21 cellular contexts compared by ENCODE assay signal in genomic region chr7:149479554-149479953, GRCh38. TPM values are rescaled to one million over a fixed set of nuclear protein-coding genes. Genes with fewer than 3 reads are reported as not detected.
DNase-seq lines count a peak whose midpoint lies in the region; ATAC-seq, FAIRE-seq and TF ChIP-seq lines count a peak whose summit lies in the region.
"Had no signal": no experiment of that assay in that cellular context is flagged by ENCODE, and none has a peak within 500 bp of the region (broad histone marks: within the 10 kb centered on the region; RNA-seq: fewer than 3 reads in every experiment).

No MANE protein-coding gene starts in this region.

- H4K20me1 ChIP-seq in IMR-90 (ENCODE audit: insufficient read depth, low read length) (no peaks in the 10 kb centered on the region), endothelial cell of umbilical vein (replicated peaks; ENCODE audit: control insufficient read depth, extremely low read depth, insufficient read depth, low read length) (no peaks in the 10 kb centered on the region)

- H3K4me1 Mint-ChIP-seq in activated CD4-positive, alpha-beta T cell treated with anti-CD3 and anti-CD28 coated beads, Interleukin-2, amount 10 ng/mL, durations not matched to agents 7 days and 5 days: no peaks in the 10 kb centered on the region

- no CpG with 5 or more reads among the region's 1 CpG for WGBS in IMR-90 (ENCODE audit: extremely low coverage in 2 of 2, insufficient read length in 1 of 2), 2 experiments
- WGBS in spleen, 5 donors: 96 to 98% (median 98%) methylated on average over 1 of the region's 1 CpG

- no peak overlapping the region for H3K14ac ChIP-seq in IMR-90 (replicated peaks; ENCODE audit: low read depth, low read length)

- H3K9me1 ChIP-seq in IMR-90 (ENCODE audit: insufficient read depth, low read length): no peaks in the 10 kb centered on the region
- no peaks in the 10 kb centered on the region for H3K9me1 ChIP-seq in endothelial cell of umbilical vein (replicated peaks; ENCODE audit: control insufficient read depth, extremely low read depth, insufficient read depth, low read length)

- H3K23ac ChIP-seq in IMR-90 (ENCODE audit: low read depth, low read length): no peak overlapping the region

- H2AFZ ChIP-seq in IMR-90 (replicated peaks; ENCODE audit: low read length, poor library complexity) (no peak overlapping the region), endothelial cell of umbilical vein (ENCODE audit: low read depth, low read length) (no peak overlapping the region)

- no peak overlapping the region for H4K8ac ChIP-seq in IMR-90 (ENCODE audit: low read depth in 2 of 2, low read length in 2 of 2)

- H3K4me2 ChIP-seq in IMR-90 (ENCODE audit: low read depth, low read length) (no peak overlapping the region), endothelial cell of umbilical vein (ENCODE audit: insufficient read depth, low read length) (no peak overlapping the region)

- H3K27me3 Mint-ChIP-seq in activated CD4-positive, alpha-beta T cell treated with anti-CD3 and anti-CD28 coated beads, Interleukin-2, amount 10 ng/mL, durations not matched to agents 7 days and 5 days: no peaks in the 10 kb centered on the region
- H3K27me3 Mint-ChIP-seq: CD4-positive, alpha-beta memory T cell had no signal

- H3K4me3 ChIP-seq in IMR-90 (ENCODE audit: insufficient read depth, low read depth, low read length) (no peak overlapping the region), endothelial cell of umbilical vein (replicated peaks in 1 of 3; ENCODE audit: insufficient read depth in 1 of 3, low read depth in 1 of 3, low read length in 3 of 3) (no peak overlapping the region), spleen (no peak overlapping the region)
- H3K4me3 ChIP-seq: HAP-1 had no signal

- H3K36me3 Mint-ChIP-seq in activated CD4-positive, alpha-beta T cell treated with anti-CD3 and anti-CD28 coated beads, Interleukin-2, amount 10 ng/mL, durations not matched to agents 7 days and 5 days (ENCODE audit: low read depth): peaks cover 56% of the 10 kb centered on the region

- no peak for ATAC-seq in IMR-90 (ENCODE audit: low read depth)

- H3K36me3 ChIP-seq in IMR-90 (ENCODE audit: control insufficient read depth, insufficient read depth, low read length): peaks cover 39% of the 10 kb centered on the region
- H3K36me3 ChIP-seq in endothelial cell of umbilical vein (ENCODE audit: control insufficient read depth in 2 of 2, extremely low read depth in 1 of 2, insufficient read depth in 2 of 2, low read length in 2 of 2): peaks cover 0 to 19% of the 10 kb centered on the region in 2 experiments
- peaks cover 0 to 94% (median 50%) of the 10 kb centered on the region in 6 donors for H3K36me3 ChIP-seq in spleen

- H3K4me1 ChIP-seq in IMR-90 (ENCODE audit: control insufficient read depth, insufficient read depth, low read length) (no peaks in the 10 kb centered on the region), endothelial cell of umbilical vein (ENCODE audit: control insufficient read depth, extremely low read depth, insufficient read depth, low read length) (no peaks in the 10 kb centered on the region), spleen (no peaks in the 10 kb centered on the region)
- H3K4me1 ChIP-seq: HAP-1 had no signal

- H3K27ac ChIP-seq in IMR-90 (ENCODE audit: insufficient read depth, low read length): no peak overlapping the region
- no peak overlapping the region for H3K27ac ChIP-seq in endothelial cell of umbilical vein (ENCODE audit: insufficient read depth, low read depth, low read length)
- H3K27ac ChIP-seq in spleen: no peak overlapping the region

- peaks cover 8 to 17% of the 10 kb centered on the region in 2 experiments for H3K79me1 ChIP-seq in IMR-90 (ENCODE audit: low read depth in 1 of 2, low read length in 2 of 2)

- H4K5ac ChIP-seq in IMR-90 (ENCODE audit: low read depth, low read length): no peak overlapping the region

- H3K27me3 ChIP-seq in IMR-90 (ENCODE audit: control insufficient read depth, insufficient read depth, low read length): no peaks in the 10 kb centered on the region
- H3K27me3 ChIP-seq in endothelial cell of umbilical vein (ENCODE audit: control insufficient read depth in 2 of 2, insufficient read depth in 2 of 2, low read length in 2 of 2): no peaks in the 10 kb centered on the region
- no peaks in the 10 kb centered on the region for H3K27me3 ChIP-seq in spleen (replicated peaks in 1 of 7)

- no peak overlapping the region for H3K56ac ChIP-seq in IMR-90 (ENCODE audit: extremely low read depth, insufficient read depth, low read length)

- BruUV-seq in IMR-90 (replicated peaks; lab: Mats Ljungman, UMichigan): no TSS peak
- no TSS peak for BruUV-seq in endothelial cell of umbilical vein (replicated peaks; lab: Mats Ljungman, UMichigan)

- H3K9me3 ChIP-seq in IMR-90 (ENCODE audit: control insufficient read depth, insufficient read depth, low read length) (peaks cover 2% of the 10 kb centered on the region; the same call in 1 of the 2 replicates), endothelial cell of umbilical vein (replicated peaks; ENCODE audit: control insufficient read depth, insufficient read depth, low read length) (no peaks in the 10 kb centered on the region), spleen (peaks cover 0 to 8% (median 7%) of the 10 kb centered on the region in 8 donors)
- H3K9me3 ChIP-seq: HAP-1 had no signal

- H2AK9ac ChIP-seq in IMR-90 (replicated peaks; ENCODE audit: low read depth, low read length, poor library complexity): no peak overlapping the region

- in situ Hi-C loops in IMR-90 (cut with MboI; ENCODE audit: low sequenced_read_pairs): no loop called here

- H3K4ac ChIP-seq in IMR-90 (ENCODE audit: low read depth, low read length): no peak overlapping the region

- peak; percentile 18 for FAIRE-seq in endothelial cell of umbilical vein (lab: Jason Lieb, UNC)
- FAIRE-seq: GM12891, GM18507, H54 had no signal

- no peak for TF ChIP-seq CTCF in IMR-90 (conservative IDR thresholded peaks at IDR 0.05; ENCODE audit: low read depth, low read length)
- TF ChIP-seq CTCF in endothelial cell of umbilical vein (IDR thresholded peaks at IDR 0.05; ENCODE audit: extremely low read depth in 1 of 2, insufficient read depth in 1 of 2, low read depth in 1 of 2, low read length in 2 of 2): no peak
- no peak for TF ChIP-seq CTCF in spleen (IDR thresholded peaks at IDR 0.05 in 8 of 11, conservative IDR thresholded peaks at IDR 0.05 in 3 of 11)

- H2BK15ac ChIP-seq in IMR-90 (ENCODE audit: low read depth, low read length): no peak overlapping the region

- no peak overlapping the region for H2BK5ac ChIP-seq in IMR-90 (ENCODE audit: low read depth, low read length, poor library complexity, severe bottlenecking)

- intact Hi-C loops in IMR-90 (cut with micrococcal nuclease): no loop called here
- intact Hi-C loops in endothelial cell of umbilical vein (cut with micrococcal nuclease): no loop called here
- intact Hi-C loops in spleen (cut with DNase I; ENCODE audit: low total_unique reads): no loop called here

- peaks cover 9% of the 10 kb centered on the region for H3K9me3 Mint-ChIP-seq in activated CD4-positive, alpha-beta T cell treated with anti-CD3 and anti-CD28 coated beads, Interleukin-2, amount 10 ng/mL, durations not matched to agents 7 days and 5 days

- H3K79me2 ChIP-seq in endothelial cell of umbilical vein (ENCODE audit: control insufficient read depth, insufficient read depth, low read length): peaks cover 3% of the 10 kb centered on the region

- no peak overlapping the region for H2BK20ac ChIP-seq in IMR-90 (ENCODE audit: low read depth, low read length)

- H4K91ac ChIP-seq in IMR-90 (ENCODE audit: insufficient read depth, low read depth, low read length): no peak overlapping the region

- H3K18ac ChIP-seq in IMR-90 (ENCODE audit: low read depth, low read length): no peak overlapping the region

- dilution Hi-C loops in IMR-90 (cut with HindIII; ENCODE audit: low sequenced_read_pairs, unreplicated experiment): no loop called here
- dilution Hi-C loops in endothelial cell of umbilical vein (cut with MboI; ENCODE audit: extremely low pct_ligation_motif_present, low sequenced_read_pairs): no loop called here

- TF ChIP-seq POLR2A in IMR-90 (IDR thresholded peaks at IDR 0.05; ENCODE audit: low read depth, low read length) (no peak), endothelial cell of umbilical vein (IDR thresholded peaks at IDR 0.05; ENCODE audit: low read depth, low read length) (no peak), spleen (IDR thresholded peaks at IDR 0.05) (no peak)

- H3K4me3 Mint-ChIP-seq in activated CD4-positive, alpha-beta T cell treated with anti-CD3 and anti-CD28 coated beads, Interleukin-2, amount 10 ng/mL, durations not matched to agents 7 days and 5 days: no peak overlapping the region
- H3K4me3 Mint-ChIP-seq: CD4-positive, alpha-beta memory T cell; HFFc6 had no signal

- no peak overlapping the region for H2BK120ac ChIP-seq in IMR-90 (ENCODE audit: low read depth, low read length)

- no peak overlapping the region for H2AK5ac ChIP-seq in IMR-90 (ENCODE audit: low read depth, low read length)

- H3K9ac ChIP-seq in IMR-90 (ENCODE audit: low read depth, low read length): no peak overlapping the region
- H3K9ac ChIP-seq in endothelial cell of umbilical vein (replicated peaks; ENCODE audit: extremely low read depth, insufficient read depth, low read length): no peak overlapping the region

- peak; percentile 0 for DNase-seq in activated CD4-positive, alpha-beta T cell treated with anti-CD3 and anti-CD28 coated beads, Interleukin-2, amount 10 ng/mL, durations not matched to agents 7 days and 5 days
- DNase-seq in activated CD4-positive, alpha-beta T cell treated with anti-CD3 and anti-CD28 coated beads, Interleukin-2, amount 50 U/mL, for 1 hour: no peak
- DNase-seq in IMR-90 (no peak), endothelial cell of umbilical vein (ENCODE audit: low read depth, low spot score) (no peak), pons (ENCODE audit: low spot score) (no peak), spleen (no peak)
- DNase-seq in activated CD8-positive, alpha-beta memory T cell treated with anti-CD3 and anti-CD28 coated beads, Interleukin-2, amount 50 U/mL, for 48 hours: no peak
- DNase-seq: 8988T; C1 segment of cervical spinal cord; Calu3; CD4-positive, alpha-beta memory T cell; COR-L47; DMS53; DMS79 treated with DMSO at 0.1 percent for 48 hours; GF-D8; GOT3; HFFc6 had no signal

- no peak overlapping the region for H3K27ac Mint-ChIP-seq in activated CD4-positive, alpha-beta T cell treated with anti-CD3 and anti-CD28 coated beads, Interleukin-2, amount 10 ng/mL, durations not matched to agents 7 days and 5 days

- CTCF ChIA-PET in activated CD4-positive, alpha-beta T cell treated with anti-CD3 and anti-CD28 coated beads, Interleukin-2, amount 10 ng/mL, durations not matched to agents 7 days and 5 days (lab: Charles Lee): interaction anchor here (0.7 to 1.5 kb wide), 4 partner anchors 14 to 162 kb away, joined by 3 to 5 read pairs (median 4); no protein-coding TSS in a partner anchor
- CTCF ChIA-PET in IMR-90 (lab: Yijun Ruan, JAX) (interaction anchor here (0.6 kb wide), 1 partner anchor 865 kb away, joined by 4 read pairs; no protein-coding TSS in a partner anchor), endothelial cell of umbilical vein (lab: Charles Lee) (no interaction called here)

- no peak for TF ChIP-seq RAD21 in IMR-90 (IDR thresholded peaks at IDR 0.05; ENCODE audit: low read length)

- POLR2A ChIA-PET in activated CD4-positive, alpha-beta T cell treated with anti-CD3 and anti-CD28 coated beads, Interleukin-2, amount 10 ng/mL, durations not matched to agents 7 days and 5 days (lab: Charles Lee): interaction anchor here (0.7 kb wide), 1 partner anchor 18 kb away, joined by 4 read pairs; no protein-coding TSS in a partner anchor
- POLR2A ChIA-PET in IMR-90 (lab: Charles Lee; ENCODE audit: unreplicated experiment): no interaction called here
- POLR2A ChIA-PET in endothelial cell of umbilical vein (lab: Charles Lee): no interaction called here

RNA-seq across cellular contexts. Expression of gene ZNF746, which starts 18.1 kb away (rescaled TPM):
- 10 to 100 TPM; 21.0 to 21.9 TPM for total RNA-seq in activated CD4-positive, alpha-beta T cell treated with anti-CD3 and anti-CD28 coated beads, Interleukin-2, amount 10 ng/mL, durations not matched to agents 7 days and 5 days
- total RNA-seq in IMR-90 (2012; rRNA removed) (6.6 and 6.7 TPM in 2 replicates), endothelial cell of umbilical vein (20.8 and 22.3 TPM in 2 replicates), spleen (10 to 100 TPM; 27.4 to 46.5 (median 34.8) TPM)
- polyA plus RNA-seq in IMR-90 (2012; rRNA removed) (8.4 and 8.5 TPM in 2 replicates), endothelial cell of umbilical vein (10.5 and 14.4 TPM in 2 replicates), spleen (10 to 100 TPM in 1 of 3 donors, 1 to 10 TPM in 2; 6.1 to 12.5 (median 8.2) TPM)
- 5.3 and 8.5 TPM in 2 replicates for polyA plus RNA-seq in IMR-90 (2012; cell fraction: cytosol; rRNA removed)
- 17.7 and 29.3 TPM in 2 replicates for polyA plus RNA-seq in IMR-90 (2012; cell fraction: nucleus; rRNA removed; ENCODE audit: low replicate concordance)
- polyA plus RNA-seq in endothelial cell of umbilical vein (2011; cell fraction: cytosol; rRNA removed): 6.0 and 6.9 TPM in 2 replicates
- 18.9 and 20.8 TPM in 2 replicates for polyA plus RNA-seq in endothelial cell of umbilical vein (2011; cell fraction: nucleus; rRNA removed)
- 8.6 and 11.2 TPM in 2 replicates for polyA plus RNA-seq in endothelial cell of umbilical vein (2012)
- polyA minus RNA-seq in endothelial cell of umbilical vein: 13.3 and 14.4 TPM in 2 replicates
- polyA minus RNA-seq in endothelial cell of umbilical vein (2011; cell fraction: cytosol; rRNA and poly(A)+ RNA removed): 8.8 TPM
- 17.4 and 20.9 TPM in 2 replicates for polyA minus RNA-seq in endothelial cell of umbilical vein (2011; cell fraction: nucleus; rRNA and poly(A)+ RNA removed)

RNA-seq across cellular contexts. Expression of gene ZNF777, which starts 18.7 kb away (rescaled TPM):
- 10 to 100 TPM; 14.9 to 15.1 TPM for total RNA-seq in activated CD4-positive, alpha-beta T cell treated with anti-CD3 and anti-CD28 coated beads, Interleukin-2, amount 10 ng/mL, durations not matched to agents 7 days and 5 days
- total RNA-seq in IMR-90 (2012; rRNA removed) (3.2 and 3.6 TPM in 2 replicates), endothelial cell of umbilical vein (11.1 and 12.2 TPM in 2 replicates), spleen (10 to 100 TPM in 5 of 7 donors, 1 to 10 TPM in 2; 9.3 to 12.6 (median 10.5) TPM)
- polyA plus RNA-seq in IMR-90 (2012; rRNA removed) (6.5 and 7.9 TPM in 2 replicates), endothelial cell of umbilical vein (7.4 and 8.4 TPM in 2 replicates), spleen (1 to 10 TPM; 3.4 to 7.7 (median 4.3) TPM)
- polyA plus RNA-seq in IMR-90 (2012; cell fraction: cytosol; rRNA removed): 4.9 and 7.9 TPM in 2 replicates
- 5.6 and 10.0 TPM in 2 replicates for polyA plus RNA-seq in IMR-90 (2012; cell fraction: nucleus; rRNA removed; ENCODE audit: low replicate concordance)
- polyA plus RNA-seq in endothelial cell of umbilical vein (2011; cell fraction: cytosol; rRNA removed): 5.0 and 5.4 TPM in 2 replicates
- 3.8 and 4.0 TPM in 2 replicates for polyA plus RNA-seq in endothelial cell of umbilical vein (2011; cell fraction: nucleus; rRNA removed)
- 5.8 and 7.6 TPM in 2 replicates for polyA plus RNA-seq in endothelial cell of umbilical vein (2012)
- polyA minus RNA-seq in endothelial cell of umbilical vein: 5.2 and 5.8 TPM in 2 replicates
- 8.1 TPM for polyA minus RNA-seq in endothelial cell of umbilical vein (2011; cell fraction: cytosol; rRNA and poly(A)+ RNA removed)
- 2.5 and 3.0 TPM in 2 replicates for polyA minus RNA-seq in endothelial cell of umbilical vein (2011; cell fraction: nucleus; rRNA and poly(A)+ RNA removed)
